16 cellular contexts compared by ENCODE assay signal in genomic region chr22:28123989-28124766, GRCh38.
"Had no signal": no experiment of that assay in that cellular context is flagged by ENCODE, and none has a peak within 500 bp of the region (broad histone marks: within the 10 kb centered on the region; RNA-seq: fewer than 3 reads in every experiment).

No MANE protein-coding gene starts in this region.

- H3K36me3 ChIP-seq: brain microvascular endothelial cell, prostate gland, stomach, upper lobe of right lung had no signal

- H3K27ac ChIP-seq: brain microvascular endothelial cell, epithelial cell of prostate, prostate gland, stomach, testis, upper lobe of right lung had no signal

- H3K27me3 ChIP-seq: brain microvascular endothelial cell, stomach, testis, upper lobe of right lung had no signal

- ATAC-seq: effector memory CD8-positive, alpha-beta T cell; sciatic nerve; upper lobe of right lung had no signal

- DNase-seq: activated CD4-positive, CD25-positive, alpha-beta regulatory T cell treated with anti-CD3 and anti-CD28 coated beads, Interleukin-2, amount 50 U/mL, for 72 hours; activated naive CD4-positive, alpha-beta T cell; activated naive CD8-positive, alpha-beta T cell treated with anti-CD3 and anti-CD28 coated beads, Interleukin-2, amount 10 ng/mL, durations not matched to agents 7 days and 5 days; brain microvascular endothelial cell; cerebellar nuclear complex; dermis blood vessel endothelial cell; effector memory CD8-positive, alpha-beta T cell; head of caudate nucleus; mesendoderm; nephron progenitor cell; stomach; testis; upper lobe of right lung had no signal

- H3K4me1 ChIP-seq: prostate gland, testis had no signal

- H3K4me3 ChIP-seq: prostate gland, stomach, testis, upper lobe of right lung had no signal

- H3K9me3 ChIP-seq: prostate gland, stomach, testis, upper lobe of right lung had no signal
